Comparison of ENCODE assay signal across 21 cellular contexts in the genomic region with DNA sequence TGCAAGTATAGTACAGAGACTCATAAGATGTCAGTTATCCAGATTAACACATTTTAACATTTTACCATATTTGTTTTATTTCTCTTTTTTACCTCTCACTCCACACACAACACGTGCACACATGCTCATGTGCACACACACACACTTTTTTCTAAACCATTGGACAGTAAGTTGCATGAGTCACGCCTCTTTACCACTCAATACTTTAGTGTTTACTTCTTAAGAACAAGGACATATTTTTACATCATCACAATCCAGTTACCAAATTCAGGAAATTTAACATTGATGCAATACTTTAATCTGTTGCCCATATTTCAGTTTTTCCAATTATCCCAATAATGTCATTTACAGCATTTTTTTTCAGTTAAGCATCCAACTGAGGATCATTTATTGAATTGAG.
DNase-seq lines count a peak whose midpoint lies in the region; ATAC-seq, FAIRE-seq and TF ChIP-seq lines count a peak whose summit lies in the region.
"Had no signal": no experiment of that assay in that cellular context is flagged by ENCODE, and none has a peak within 500 bp of the region (broad histone marks: within the 10 kb centered on the region; RNA-seq: fewer than 3 reads in every experiment).

No MANE protein-coding gene starts in this region.

- no peak for FAIRE-seq in astrocyte (lab: Jason Lieb, UNC)
- FAIRE-seq: D721Med, GM12892 had no signal

- H3K27ac ChIP-seq in astrocyte (ENCODE audit: low read depth, low read length) (no peak overlapping the region), foreskin keratinocyte (no peak overlapping the region), upper lobe of right lung (no peak overlapping the region), Peyer's patch (no peak overlapping the region)

- TF ChIP-seq CTCF in astrocyte (IDR thresholded peaks at IDR 0.05; ENCODE audit: insufficient read depth, low read depth, low read length) (no peak), foreskin keratinocyte (conservative IDR thresholded peaks at IDR 0.05) (no peak), upper lobe of right lung (IDR thresholded peaks at IDR 0.05) (no peak), Peyer's patch (IDR thresholded peaks at IDR 0.05) (no peak)

- no peaks in the 10 kb centered on the region for H3K27me3 Mint-ChIP-seq in astrocyte (ENCODE audit: low read depth, unreplicated experiment)
- peaks cover 2% of the 10 kb centered on the region for H3K27me3 Mint-ChIP-seq in activated CD8-positive, alpha-beta memory T cell treated with anti-CD3 and anti-CD28 coated beads, Interleukin-2, amount 10 ng/mL, durations not matched to agents 7 days and 5 days
- H3K27me3 Mint-ChIP-seq: type B pancreatic cell had no signal

- H3K9ac ChIP-seq in astrocyte (ENCODE audit: low read length), result no peak overlapping the region
- H3K9ac ChIP-seq: SK-N-SH had no signal

- no peak overlapping the region for H2AFZ ChIP-seq in astrocyte (ENCODE audit: low read depth, low read length)

- H3K4me3 Mint-ChIP-seq in astrocyte (ENCODE audit: unreplicated experiment), result no peak overlapping the region
- no peak overlapping the region for H3K4me3 Mint-ChIP-seq in activated CD8-positive, alpha-beta memory T cell treated with anti-CD3 and anti-CD28 coated beads, Interleukin-2, amount 10 ng/mL, durations not matched to agents 7 days and 5 days
- H3K4me3 Mint-ChIP-seq: activated naive CD8-positive, alpha-beta T cell; stimulated activated naive CD8-positive, alpha-beta T cell treated with anti-CD3 and anti-CD28 coated beads, Interleukin-15, amount 100 ng/mL, for 72 hours; type B pancreatic cell had no signal

- no peak overlapping the region for H3K4me2 ChIP-seq in astrocyte (ENCODE audit: low read length)
- H3K4me2 ChIP-seq: SK-N-SH had no signal

- intact Hi-C loops in upper lobe of right lung (cut with DNase I), result no loop called here

- H3K4me1 ChIP-seq in astrocyte (ENCODE audit: insufficient read depth, low read length), result no peaks in the 10 kb centered on the region
- peaks cover 6% of the 10 kb centered on the region for H3K4me1 ChIP-seq in foreskin keratinocyte
- H3K4me1 ChIP-seq in upper lobe of right lung, result no peaks in the 10 kb centered on the region
- no peaks in the 10 kb centered on the region for H3K4me1 ChIP-seq in Peyer's patch
- H3K4me1 ChIP-seq: HAP-1 had no signal

- H3K4me3 ChIP-seq in astrocyte (ENCODE audit: insufficient read depth, low read depth, low read length) (no peak overlapping the region), upper lobe of right lung (no peak overlapping the region), Peyer's patch (no peak overlapping the region)
- H3K4me3 ChIP-seq: dorsolateral prefrontal cortex, HAP-1 had no signal

- H3K9me3 ChIP-seq in astrocyte (ENCODE audit: insufficient read depth, low read depth, low read length), result no peaks in the 10 kb centered on the region
- H3K9me3 ChIP-seq in upper lobe of right lung, result no peaks in the 10 kb centered on the region
- no peaks in the 10 kb centered on the region for H3K9me3 ChIP-seq in Peyer's patch
- H3K9me3 ChIP-seq: HAP-1, SK-N-SH had no signal

- ATAC-seq in foreskin keratinocyte, result peak; percentile 51
- ATAC-seq in upper lobe of right lung, result peak; percentile 69
- no peak for ATAC-seq in activated CD8-positive, alpha-beta memory T cell treated with anti-CD3 and anti-CD28 coated beads, Interleukin-2, amount 10 ng/mL, durations not matched to agents 7 days and 5 days
- no peak for ATAC-seq in HG02885 (IDR thresholded peaks at IDR 0.05; ENCODE audit: poor library complexity, unreplicated experiment)
- ATAC-seq: stimulated activated naive CD8-positive, alpha-beta T cell treated with anti-CD3 and anti-CD28 coated beads, Interleukin-15, amount 100 ng/mL, for 72 hours had no signal

- CTCF ChIA-PET in activated CD8-positive, alpha-beta memory T cell treated with anti-CD3 and anti-CD28 coated beads, Interleukin-2, amount 10 ng/mL, durations not matched to agents 7 days and 5 days (lab: Charles Lee), result no interaction called here

- no peak overlapping the region for H3K27ac Mint-ChIP-seq in astrocyte (ENCODE audit: unreplicated experiment)
- no peak overlapping the region for H3K27ac Mint-ChIP-seq in activated CD8-positive, alpha-beta memory T cell treated with anti-CD3 and anti-CD28 coated beads, Interleukin-2, amount 10 ng/mL, durations not matched to agents 7 days and 5 days
- H3K27ac Mint-ChIP-seq: activated naive CD8-positive, alpha-beta T cell; stimulated activated naive CD8-positive, alpha-beta T cell treated with anti-CD3 and anti-CD28 coated beads, Interleukin-15, amount 100 ng/mL, for 72 hours; type B pancreatic cell had no signal

- H3K36me3 Mint-ChIP-seq in astrocyte (ENCODE audit: low read depth, unreplicated experiment), result peaks cover 23% of the 10 kb centered on the region
- H3K36me3 Mint-ChIP-seq in activated CD8-positive, alpha-beta memory T cell treated with anti-CD3 and anti-CD28 coated beads, Interleukin-2, amount 10 ng/mL, durations not matched to agents 7 days and 5 days, result no peaks in the 10 kb centered on the region
- H3K36me3 Mint-ChIP-seq: activated naive CD8-positive, alpha-beta T cell had no signal

- H3K27me3 ChIP-seq in astrocyte (ENCODE audit: insufficient read depth, low read length) (no peaks in the 10 kb centered on the region), foreskin keratinocyte (no peaks in the 10 kb centered on the region), upper lobe of right lung (no peaks in the 10 kb centered on the region), Peyer's patch (no peaks in the 10 kb centered on the region)
- H3K27me3 ChIP-seq: dorsolateral prefrontal cortex had no signal

- DNase-seq in LHCN-M2 (ENCODE audit: low read depth) (peak; percentile 57), astrocyte (ENCODE audit: low read depth) (peak; percentile 44), foreskin keratinocyte (peak in 1 of 2 donors; percentile 55), upper lobe of right lung (no peak), Peyer's patch (no peak)
- DNase-seq in activated CD8-positive, alpha-beta memory T cell treated with anti-CD3 and anti-CD28 coated beads, Interleukin-2, amount 10 ng/mL, durations not matched to agents 7 days and 5 days, result no peak
- DNase-seq: activated CD4-positive, CD25-positive, alpha-beta regulatory T cell treated with anti-CD3 and anti-CD28 coated beads, Interleukin-2, amount 50 U/mL, for 72 hours; NCI-H2029; NCI-H446 treated with DMSO at 0.1 percent for 48 hours; occipital lobe; SK-N-SH; stimulated activated CD4-positive, alpha-beta T cell treated with anti-CD3 and anti-CD28 coated beads, Interleukin-1b, Interleukin-23, amount 100 ng/mL, for 48 hours; stimulated activated naive CD8-positive, alpha-beta T cell treated with anti-CD3 and anti-CD28 coated beads, Interleukin-15, amount 100 ng/mL, for 72 hours; T1000 had no signal

- TF ChIP-seq POLR2A in Peyer's patch (IDR thresholded peaks at IDR 0.05), result no peak

- no peaks in the 10 kb centered on the region for H3K36me3 ChIP-seq in astrocyte (ENCODE audit: insufficient read depth, low read length)
- no peaks in the 10 kb centered on the region for H3K36me3 ChIP-seq in upper lobe of right lung
- H3K36me3 ChIP-seq in Peyer's patch, result peaks cover 0 to 6% (median 0%) of the 10 kb centered on the region in 3 donors
- H3K36me3 ChIP-seq: HAP-1 had no signal

- peaks cover 8% of the 10 kb centered on the region for H3K4me1 Mint-ChIP-seq in astrocyte (ENCODE audit: low read depth, unreplicated experiment)
- no peaks in the 10 kb centered on the region for H3K4me1 Mint-ChIP-seq in activated CD8-positive, alpha-beta memory T cell treated with anti-CD3 and anti-CD28 coated beads, Interleukin-2, amount 10 ng/mL, durations not matched to agents 7 days and 5 days
- H3K4me1 Mint-ChIP-seq: stimulated activated naive CD8-positive, alpha-beta T cell treated with anti-CD3 and anti-CD28 coated beads, Interleukin-15, amount 100 ng/mL, for 72 hours had no signal

- no peaks in the 10 kb centered on the region for H3K79me2 ChIP-seq in astrocyte (ENCODE audit: insufficient read depth, low read length)

- H4K20me1 ChIP-seq in astrocyte (ENCODE audit: insufficient read depth, low read length), result no peaks in the 10 kb centered on the region

- peaks cover 2% of the 10 kb centered on the region for H3K9me3 Mint-ChIP-seq in astrocyte (ENCODE audit: unreplicated experiment)
- H3K9me3 Mint-ChIP-seq in activated CD8-positive, alpha-beta memory T cell treated with anti-CD3 and anti-CD28 coated beads, Interleukin-2, amount 10 ng/mL, durations not matched to agents 7 days and 5 days (ENCODE audit: low read depth), result peaks cover 2% of the 10 kb centered on the region
- H3K9me3 Mint-ChIP-seq: stimulated activated naive CD8-positive, alpha-beta T cell treated with anti-CD3 and anti-CD28 coated beads, Interleukin-15, amount 100 ng/mL, for 72 hours had no signal

Comparison
In these comparisons a context has a peak if more than half of its experiments do, and no peak if none do; other contexts are left out.
1. DNase-seq: peak in LHCN-M2 (single experiment) and astrocyte (single experiment); none in upper lobe of right lung (single experiment), Peyer's patch (0 of 3) and activated CD8-positive, alpha-beta memory T cell treated with anti-CD3 and anti-CD28 coated beads, Interleukin-2, amount 10 ng/mL, durations not matched to agents 7 days and 5 days (single experiment).
2. ATAC-seq: peak in foreskin keratinocyte (single experiment) and upper lobe of right lung (single experiment); none in activated CD8-positive, alpha-beta memory T cell treated with anti-CD3 and anti-CD28 coated beads, Interleukin-2, amount 10 ng/mL, durations not matched to agents 7 days and 5 days (single experiment) and HG02885 (single experiment).